11 cellular contexts compared by ENCODE assay signal in genomic region chr3:54150864-54151467, GRCh38. TPM values are rescaled to one million over a fixed set of nuclear protein-coding genes. Genes with fewer than 3 reads are reported as not detected.
"Had no signal": no experiment of that assay in that cellular context is flagged by ENCODE, and none has a peak within 500 bp of the region (broad histone marks: within the 10 kb centered on the region; RNA-seq: fewer than 3 reads in every experiment).

No MANE protein-coding gene starts in this region.

- H3K4me3 ChIP-seq: K562 had no signal

- H3K9ac ChIP-seq: KMS-11 had no signal

- DNase-seq: Karpas-422, Kasumi-1, KBM-7, KG1 had no signal

- H3K4me2 ChIP-seq: KMS-11 had no signal

- ATAC-seq: HepG2, K562 had no signal

- FAIRE-seq: HepG2, HTR-8/SVneo, K562 had no signal

- H3K27ac ChIP-seq: HL-60, KMS-11 had no signal

RNA-seq across cellular contexts. Expression of gene CACNA2D3, which starts 28.6 kb away (rescaled TPM):
- total RNA-seq: HepG2, HT-29, K562 had no signal
- polyA plus RNA-seq: HepG2, IgD-negative memory B cell had no signal
